ENCODE assay signal across 18 cellular contexts in genomic region chrX:82756272-82756671, GRCh38.
"Had no signal": no experiment of that assay in that cellular context is flagged by ENCODE, and none has a peak within 500 bp of the region (broad histone marks: within the 10 kb centered on the region; RNA-seq: fewer than 3 reads in every experiment).

No MANE protein-coding gene starts in this region.

- H3K4me3 ChIP-seq: heart left ventricle, psoas muscle, right lobe of liver, suprapubic skin, thyroid gland, upper lobe of right lung, vagina had no signal

- DNase-seq: effector memory CD4-positive, alpha-beta T cell; heart left ventricle; hippocampal formation; naive thymus-derived CD4-positive, alpha-beta T cell; nephron progenitor cell; psoas muscle; retina; right lobe of liver; stimulated activated CD4-positive, alpha-beta T cell treated with anti-CD3 and anti-CD28 coated beads, Interleukin-4, amount 100 ng/mL, for 1 hour; stimulated activated CD8-positive, alpha-beta memory T cell treated with anti-CD3 and anti-CD28 coated beads, Interleukin-4, amount 100 ng/mL, for 48 hours; stimulated activated naive CD8-positive, alpha-beta T cell treated with anti-CD3 and anti-CD28 coated beads, Interleukin-15, Interleukin-2, amounts not matched to agents 100 U/mL and 50 U/mL, for 24 hours; thyroid gland; upper lobe of right lung had no signal

- H3K4me1 Mint-ChIP-seq: naive thymus-derived CD4-positive, alpha-beta T cell; nephron progenitor cell; stimulated activated effector memory CD8-positive, alpha-beta T cell treated with anti-CD3 and anti-CD28 coated beads, Interleukin-12 subunit alpha, Interleukin-12 subunit beta, amount 100 ng/mL, for 72 hours had no signal

- H3K36me3 Mint-ChIP-seq: naive thymus-derived CD4-positive, alpha-beta T cell; stimulated activated effector memory CD8-positive, alpha-beta T cell treated with anti-CD3 and anti-CD28 coated beads, Interleukin-12 subunit alpha, Interleukin-12 subunit beta, amount 100 ng/mL, for 72 hours had no signal

- FAIRE-seq: endometrium, frontal cortex had no signal

- H3K27ac ChIP-seq: heart left ventricle, psoas muscle, right lobe of liver, suprapubic skin, thyroid gland, upper lobe of right lung, vagina had no signal

- H3K27ac Mint-ChIP-seq: naive thymus-derived CD4-positive, alpha-beta T cell; nephron progenitor cell; stimulated activated effector memory CD8-positive, alpha-beta T cell treated with anti-CD3 and anti-CD28 coated beads, Interleukin-12 subunit alpha, Interleukin-12 subunit beta, amount 100 ng/mL, for 72 hours had no signal

- H3K9me3 Mint-ChIP-seq: stimulated activated effector memory CD8-positive, alpha-beta T cell treated with anti-CD3 and anti-CD28 coated beads, Interleukin-12 subunit alpha, Interleukin-12 subunit beta, amount 100 ng/mL, for 72 hours had no signal

- H3K27me3 Mint-ChIP-seq: naive thymus-derived CD4-positive, alpha-beta T cell had no signal

- ATAC-seq: heart left ventricle; naive thymus-derived CD4-positive, alpha-beta T cell; psoas muscle; right lobe of liver; stimulated activated effector memory CD8-positive, alpha-beta T cell treated with anti-CD3 and anti-CD28 coated beads, Interleukin-12 subunit alpha, Interleukin-12 subunit beta, amount 100 ng/mL, for 72 hours; stimulated activated naive CD8-positive, alpha-beta T cell treated with anti-CD3 and anti-CD28 coated beads, Interleukin-15, Interleukin-2, amounts not matched to agents 100 U/mL and 50 U/mL, for 24 hours; upper lobe of right lung had no signal

- H3K4me3 Mint-ChIP-seq: naive thymus-derived CD4-positive, alpha-beta T cell; nephron progenitor cell; stimulated activated effector memory CD8-positive, alpha-beta T cell treated with anti-CD3 and anti-CD28 coated beads, Interleukin-12 subunit alpha, Interleukin-12 subunit beta, amount 100 ng/mL, for 72 hours had no signal
